Comparison of ENCODE assay signal across 3 cellular contexts in genomic region chr5:662751-663435, GRCh38.
TF ChIP-seq lines count a peak whose summit lies in the region.

No MANE protein-coding gene starts in this region.

TF ChIP-seq in GM12878, 131 proteins besides CTCF, POLR2A, EP300 and RAD21:
- TF ChIP-seq CREM (IDR thresholded peaks at IDR 0.05; ENCODE audit: low read depth): no peak
- TF ChIP-seq, protein P1, sequence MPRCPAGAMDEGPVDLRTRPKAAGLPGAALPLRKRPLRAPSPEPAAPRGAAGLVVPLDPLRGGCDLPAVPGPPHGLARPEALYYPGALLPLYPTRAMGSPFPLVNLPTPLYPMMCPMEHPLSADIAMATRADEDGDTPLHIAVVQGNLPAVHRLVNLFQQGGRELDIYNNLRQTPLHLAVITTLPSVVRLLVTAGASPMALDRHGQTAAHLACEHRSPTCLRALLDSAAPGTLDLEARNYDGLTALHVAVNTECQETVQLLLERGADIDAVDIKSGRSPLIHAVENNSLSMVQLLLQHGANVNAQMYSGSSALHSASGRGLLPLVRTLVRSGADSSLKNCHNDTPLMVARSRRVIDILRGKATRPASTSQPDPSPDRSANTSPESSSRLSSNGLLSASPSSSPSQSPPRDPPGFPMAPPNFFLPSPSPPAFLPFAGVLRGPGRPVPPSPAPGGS (IDR thresholded peaks at IDR 0.05; ENCODE audit: borderline replicate concordance, insufficient read depth, low read depth, low read length, poor library complexity, severe bottlenecking): peak; percentile 51
TF ChIP-seq in GM12878: peak in this region for 1.

TF ChIP-seq in HepG2, 621 proteins besides CTCF, POLR2A, EP300 and RAD21:
- peak; percentile 36 for TF ChIP-seq PRPF4 (IDR thresholded peaks at IDR 0.05; ENCODE audit: low read depth, low read length, poor library complexity, severe bottlenecking)
- no peak for TF ChIP-seq GATAD1 (CRISPR knock-in tag; IDR thresholded peaks at IDR 0.05)

TF ChIP-seq in WTC11, 78 proteins besides CTCF, POLR2A, EP300 and RAD21:
- no peak for TF ChIP-seq NFATC4 (CRISPR knock-in tag; IDR thresholded peaks at IDR 0.05)
- TF ChIP-seq, protein P2, sequence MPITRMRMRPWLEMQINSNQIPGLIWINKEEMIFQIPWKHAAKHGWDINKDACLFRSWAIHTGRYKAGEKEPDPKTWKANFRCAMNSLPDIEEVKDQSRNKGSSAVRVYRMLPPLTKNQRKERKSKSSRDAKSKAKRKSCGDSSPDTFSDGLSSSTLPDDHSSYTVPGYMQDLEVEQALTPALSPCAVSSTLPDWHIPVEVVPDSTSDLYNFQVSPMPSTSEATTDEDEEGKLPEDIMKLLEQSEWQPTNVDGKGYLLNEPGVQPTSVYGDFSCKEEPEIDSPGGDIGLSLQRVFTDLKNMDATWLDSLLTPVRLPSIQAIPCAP (CRISPR knock-in tag; IDR thresholded peaks at IDR 0.05): no peak
